Comparison of ENCODE assay signal across 2 cellular contexts in the genomic region with DNA sequence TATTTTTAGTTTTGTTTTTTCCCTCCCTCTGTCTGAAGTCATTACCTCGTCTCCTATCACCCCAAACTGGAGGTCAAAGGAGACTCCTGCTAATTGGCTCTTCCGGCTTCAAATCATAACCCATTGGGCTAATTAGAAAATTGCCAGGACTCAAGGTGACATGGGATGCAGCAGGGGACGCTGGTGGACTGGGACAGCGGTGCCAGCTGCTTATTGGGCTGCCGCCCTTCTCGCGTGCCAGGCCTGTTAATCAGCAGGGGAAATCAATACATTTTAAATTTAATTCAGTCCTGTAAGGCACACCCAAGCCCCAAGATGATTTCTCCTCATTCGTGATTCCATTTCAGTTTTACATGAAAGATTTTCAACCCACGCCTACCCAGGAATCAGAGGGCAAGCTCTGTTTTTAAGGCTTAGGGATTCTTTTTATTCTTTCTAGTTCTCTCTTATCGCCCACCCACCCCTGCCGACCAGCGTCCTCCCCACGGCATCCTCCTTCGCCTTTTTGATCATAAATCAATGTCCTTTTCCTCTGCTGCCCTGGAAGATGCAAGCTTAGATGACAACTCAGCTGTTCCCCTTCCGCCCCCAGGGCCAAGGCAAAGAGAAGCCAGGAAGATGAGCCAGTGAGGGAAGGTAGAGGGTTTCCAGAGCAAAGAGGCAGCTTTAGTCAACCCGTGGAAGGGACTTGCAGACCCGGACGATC.
TF ChIP-seq lines count a peak whose summit lies in the region.

No MANE protein-coding gene starts in this region.

TF ChIP-seq in liver, 16 proteins besides CTCF, POLR2A, EP300 and RAD21 (continued from another document):
- TF ChIP-seq, protein P1, sequence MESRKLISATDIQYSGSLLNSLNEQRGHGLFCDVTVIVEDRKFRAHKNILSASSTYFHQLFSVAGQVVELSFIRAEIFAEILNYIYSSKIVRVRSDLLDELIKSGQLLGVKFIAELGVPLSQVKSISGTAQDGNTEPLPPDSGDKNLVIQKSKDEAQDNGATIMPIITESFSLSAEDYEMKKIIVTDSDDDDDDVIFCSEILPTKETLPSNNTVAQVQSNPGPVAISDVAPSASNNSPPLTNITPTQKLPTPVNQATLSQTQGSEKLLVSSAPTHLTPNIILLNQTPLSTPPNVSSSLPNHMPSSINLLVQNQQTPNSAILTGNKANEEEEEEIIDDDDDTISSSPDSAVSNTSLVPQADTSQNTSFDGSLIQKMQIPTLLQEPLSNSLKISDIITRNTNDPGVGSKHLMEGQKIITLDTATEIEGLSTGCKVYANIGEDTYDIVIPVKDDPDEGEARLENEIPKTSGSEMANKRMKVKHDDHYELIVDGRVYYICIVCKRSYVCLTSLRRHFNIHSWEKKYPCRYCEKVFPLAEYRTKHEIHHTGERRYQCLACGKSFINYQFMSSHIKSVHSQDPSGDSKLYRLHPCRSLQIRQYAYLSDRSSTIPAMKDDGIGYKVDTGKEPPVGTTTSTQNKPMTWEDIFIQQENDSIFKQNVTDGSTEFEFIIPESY (IDR thresholded peaks at IDR 0.05), result no peak
- TF ChIP-seq JUND (IDR thresholded peaks at IDR 0.05), result no peak
- no peak for TF ChIP-seq FOXA1 (IDR thresholded peaks at IDR 0.05)
- no peak for TF ChIP-seq GABPA (IDR thresholded peaks at IDR 0.05 in 1 of 2, conservative IDR thresholded peaks at IDR 0.05 in 1 of 2)
- no peak for TF ChIP-seq HNF4G (IDR thresholded peaks at IDR 0.05)
- TF ChIP-seq, protein P2, sequence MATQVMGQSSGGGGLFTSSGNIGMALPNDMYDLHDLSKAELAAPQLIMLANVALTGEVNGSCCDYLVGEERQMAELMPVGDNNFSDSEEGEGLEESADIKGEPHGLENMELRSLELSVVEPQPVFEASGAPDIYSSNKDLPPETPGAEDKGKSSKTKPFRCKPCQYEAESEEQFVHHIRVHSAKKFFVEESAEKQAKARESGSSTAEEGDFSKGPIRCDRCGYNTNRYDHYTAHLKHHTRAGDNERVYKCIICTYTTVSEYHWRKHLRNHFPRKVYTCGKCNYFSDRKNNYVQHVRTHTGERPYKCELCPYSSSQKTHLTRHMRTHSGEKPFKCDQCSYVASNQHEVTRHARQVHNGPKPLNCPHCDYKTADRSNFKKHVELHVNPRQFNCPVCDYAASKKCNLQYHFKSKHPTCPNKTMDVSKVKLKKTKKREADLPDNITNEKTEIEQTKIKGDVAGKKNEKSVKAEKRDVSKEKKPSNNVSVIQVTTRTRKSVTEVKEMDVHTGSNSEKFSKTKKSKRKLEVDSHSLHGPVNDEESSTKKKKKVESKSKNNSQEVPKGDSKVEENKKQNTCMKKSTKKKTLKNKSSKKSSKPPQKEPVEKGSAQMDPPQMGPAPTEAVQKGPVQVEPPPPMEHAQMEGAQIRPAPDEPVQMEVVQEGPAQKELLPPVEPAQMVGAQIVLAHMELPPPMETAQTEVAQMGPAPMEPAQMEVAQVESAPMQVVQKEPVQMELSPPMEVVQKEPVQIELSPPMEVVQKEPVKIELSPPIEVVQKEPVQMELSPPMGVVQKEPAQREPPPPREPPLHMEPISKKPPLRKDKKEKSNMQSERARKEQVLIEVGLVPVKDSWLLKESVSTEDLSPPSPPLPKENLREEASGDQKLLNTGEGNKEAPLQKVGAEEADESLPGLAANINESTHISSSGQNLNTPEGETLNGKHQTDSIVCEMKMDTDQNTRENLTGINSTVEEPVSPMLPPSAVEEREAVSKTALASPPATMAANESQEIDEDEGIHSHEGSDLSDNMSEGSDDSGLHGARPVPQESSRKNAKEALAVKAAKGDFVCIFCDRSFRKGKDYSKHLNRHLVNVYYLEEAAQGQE (IDR thresholded peaks at IDR 0.05), result no peak
- TF ChIP-seq EGR1 (IDR thresholded peaks at IDR 0.05; ENCODE audit: low read depth in 2 of 2), result no peak
- TF ChIP-seq, protein P3, sequence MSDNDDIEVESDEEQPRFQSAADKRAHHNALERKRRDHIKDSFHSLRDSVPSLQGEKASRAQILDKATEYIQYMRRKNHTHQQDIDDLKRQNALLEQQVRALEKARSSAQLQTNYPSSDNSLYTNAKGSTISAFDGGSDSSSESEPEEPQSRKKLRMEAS (IDR thresholded peaks at IDR 0.05), result no peak
- no peak for TF ChIP-seq TAF1 (conservative IDR thresholded peaks at IDR 0.05)
- TF ChIP-seq HNF4A (conservative IDR thresholded peaks at IDR 0.05), result no peak
- no peak for TF ChIP-seq NR2F2 (IDR thresholded peaks at IDR 0.05)
- TF ChIP-seq RXRA (IDR thresholded peaks at IDR 0.05), result no peak
- no peak for TF ChIP-seq YY1 (IDR thresholded peaks at IDR 0.05)
- TF ChIP-seq, protein P4, sequence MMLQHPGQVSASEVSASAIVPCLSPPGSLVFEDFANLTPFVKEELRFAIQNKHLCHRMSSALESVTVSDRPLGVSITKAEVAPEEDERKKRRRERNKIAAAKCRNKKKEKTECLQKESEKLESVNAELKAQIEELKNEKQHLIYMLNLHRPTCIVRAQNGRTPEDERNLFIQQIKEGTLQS (IDR thresholded peaks at IDR 0.05), result no peak
- no peak for TF ChIP-seq SP1 (IDR thresholded peaks at IDR 0.05)
TF ChIP-seq in liver: peak in this region for 0.

TF ChIP-seq in HepG2, 621 proteins besides CTCF, POLR2A, EP300 and RAD21 (continued from another document):
- TF ChIP-seq NCOA2 (CRISPR knock-in tag; IDR thresholded peaks at IDR 0.05) (no peak), HMG20A (CRISPR knock-in tag; IDR thresholded peaks at IDR 0.05; ENCODE audit: borderline replicate concordance) (no peak), NBN (conservative IDR thresholded peaks at IDR 0.05) (no peak), NR1H2 (CRISPR knock-in tag; IDR thresholded peaks at IDR 0.05; ENCODE audit: borderline replicate concordance, low read depth) (no peak), NONO (IDR thresholded peaks at IDR 0.05) (no peak), NONO (CRISPR knock-in tag; conservative IDR thresholded peaks at IDR 0.05) (no peak), SOX5 (CRISPR knock-in tag; IDR thresholded peaks at IDR 0.05; ENCODE audit: borderline replicate concordance) (no peak), PPARG (CRISPR knock-in tag; conservative IDR thresholded peaks at IDR 0.05) (no peak), ZNF556 (CRISPR knock-in tag; IDR thresholded peaks at IDR 0.05; ENCODE audit: borderline replicate concordance) (no peak), ZNF839 (CRISPR knock-in tag; IDR thresholded peaks at IDR 0.05; ENCODE audit: borderline replicate concordance) (no peak), NFIC (IDR thresholded peaks at IDR 0.05; ENCODE audit: low read length) (no peak), FOXK2 (IDR thresholded peaks at IDR 0.05) (no peak)
- TF ChIP-seq, protein P5, sequence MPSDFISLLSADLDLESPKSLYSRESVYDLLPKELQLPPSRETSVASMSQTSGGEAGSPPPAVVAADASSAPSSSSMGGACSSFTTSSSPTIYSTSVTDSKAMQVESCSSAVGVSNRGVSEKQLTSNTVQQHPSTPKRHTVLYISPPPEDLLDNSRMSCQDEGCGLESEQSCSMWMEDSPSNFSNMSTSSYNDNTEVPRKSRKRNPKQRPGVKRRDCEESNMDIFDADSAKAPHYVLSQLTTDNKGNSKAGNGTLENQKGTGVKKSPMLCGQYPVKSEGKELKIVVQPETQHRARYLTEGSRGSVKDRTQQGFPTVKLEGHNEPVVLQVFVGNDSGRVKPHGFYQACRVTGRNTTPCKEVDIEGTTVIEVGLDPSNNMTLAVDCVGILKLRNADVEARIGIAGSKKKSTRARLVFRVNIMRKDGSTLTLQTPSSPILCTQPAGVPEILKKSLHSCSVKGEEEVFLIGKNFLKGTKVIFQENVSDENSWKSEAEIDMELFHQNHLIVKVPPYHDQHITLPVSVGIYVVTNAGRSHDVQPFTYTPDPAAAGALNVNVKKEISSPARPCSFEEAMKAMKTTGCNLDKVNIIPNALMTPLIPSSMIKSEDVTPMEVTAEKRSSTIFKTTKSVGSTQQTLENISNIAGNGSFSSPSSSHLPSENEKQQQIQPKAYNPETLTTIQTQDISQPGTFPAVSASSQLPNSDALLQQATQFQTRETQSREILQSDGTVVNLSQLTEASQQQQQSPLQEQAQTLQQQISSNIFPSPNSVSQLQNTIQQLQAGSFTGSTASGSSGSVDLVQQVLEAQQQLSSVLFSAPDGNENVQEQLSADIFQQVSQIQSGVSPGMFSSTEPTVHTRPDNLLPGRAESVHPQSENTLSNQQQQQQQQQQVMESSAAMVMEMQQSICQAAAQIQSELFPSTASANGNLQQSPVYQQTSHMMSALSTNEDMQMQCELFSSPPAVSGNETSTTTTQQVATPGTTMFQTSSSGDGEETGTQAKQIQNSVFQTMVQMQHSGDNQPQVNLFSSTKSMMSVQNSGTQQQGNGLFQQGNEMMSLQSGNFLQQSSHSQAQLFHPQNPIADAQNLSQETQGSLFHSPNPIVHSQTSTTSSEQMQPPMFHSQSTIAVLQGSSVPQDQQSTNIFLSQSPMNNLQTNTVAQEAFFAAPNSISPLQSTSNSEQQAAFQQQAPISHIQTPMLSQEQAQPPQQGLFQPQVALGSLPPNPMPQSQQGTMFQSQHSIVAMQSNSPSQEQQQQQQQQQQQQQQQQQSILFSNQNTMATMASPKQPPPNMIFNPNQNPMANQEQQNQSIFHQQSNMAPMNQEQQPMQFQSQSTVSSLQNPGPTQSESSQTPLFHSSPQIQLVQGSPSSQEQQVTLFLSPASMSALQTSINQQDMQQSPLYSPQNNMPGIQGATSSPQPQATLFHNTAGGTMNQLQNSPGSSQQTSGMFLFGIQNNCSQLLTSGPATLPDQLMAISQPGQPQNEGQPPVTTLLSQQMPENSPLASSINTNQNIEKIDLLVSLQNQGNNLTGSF (CRISPR knock-in tag; IDR thresholded peaks at IDR 0.05), result no peak
- TF ChIP-seq, protein P6, sequence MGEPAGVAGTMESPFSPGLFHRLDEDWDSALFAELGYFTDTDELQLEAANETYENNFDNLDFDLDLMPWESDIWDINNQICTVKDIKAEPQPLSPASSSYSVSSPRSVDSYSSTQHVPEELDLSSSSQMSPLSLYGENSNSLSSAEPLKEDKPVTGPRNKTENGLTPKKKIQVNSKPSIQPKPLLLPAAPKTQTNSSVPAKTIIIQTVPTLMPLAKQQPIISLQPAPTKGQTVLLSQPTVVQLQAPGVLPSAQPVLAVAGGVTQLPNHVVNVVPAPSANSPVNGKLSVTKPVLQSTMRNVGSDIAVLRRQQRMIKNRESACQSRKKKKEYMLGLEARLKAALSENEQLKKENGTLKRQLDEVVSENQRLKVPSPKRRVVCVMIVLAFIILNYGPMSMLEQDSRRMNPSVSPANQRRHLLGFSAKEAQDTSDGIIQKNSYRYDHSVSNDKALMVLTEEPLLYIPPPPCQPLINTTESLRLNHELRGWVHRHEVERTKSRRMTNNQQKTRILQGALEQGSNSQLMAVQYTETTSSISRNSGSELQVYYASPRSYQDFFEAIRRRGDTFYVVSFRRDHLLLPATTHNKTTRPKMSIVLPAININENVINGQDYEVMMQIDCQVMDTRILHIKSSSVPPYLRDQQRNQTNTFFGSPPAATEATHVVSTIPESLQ (CRISPR knock-in tag; conservative IDR thresholded peaks at IDR 0.05), result no peak
- TF ChIP-seq, protein P7, sequence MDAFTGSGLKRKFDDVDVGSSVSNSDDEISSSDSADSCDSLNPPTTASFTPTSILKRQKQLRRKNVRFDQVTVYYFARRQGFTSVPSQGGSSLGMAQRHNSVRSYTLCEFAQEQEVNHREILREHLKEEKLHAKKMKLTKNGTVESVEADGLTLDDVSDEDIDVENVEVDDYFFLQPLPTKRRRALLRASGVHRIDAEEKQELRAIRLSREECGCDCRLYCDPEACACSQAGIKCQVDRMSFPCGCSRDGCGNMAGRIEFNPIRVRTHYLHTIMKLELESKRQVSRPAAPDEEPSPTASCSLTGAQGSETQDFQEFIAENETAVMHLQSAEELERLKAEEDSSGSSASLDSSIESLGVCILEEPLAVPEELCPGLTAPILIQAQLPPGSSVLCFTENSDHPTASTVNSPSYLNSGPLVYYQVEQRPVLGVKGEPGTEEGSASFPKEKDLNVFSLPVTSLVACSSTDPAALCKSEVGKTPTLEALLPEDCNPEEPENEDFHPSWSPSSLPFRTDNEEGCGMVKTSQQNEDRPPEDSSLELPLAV (CRISPR knock-in tag; conservative IDR thresholded peaks at IDR 0.05; ENCODE audit: low read depth), result no peak
